22 cellular contexts compared by ENCODE assay signal in the genomic region with DNA sequence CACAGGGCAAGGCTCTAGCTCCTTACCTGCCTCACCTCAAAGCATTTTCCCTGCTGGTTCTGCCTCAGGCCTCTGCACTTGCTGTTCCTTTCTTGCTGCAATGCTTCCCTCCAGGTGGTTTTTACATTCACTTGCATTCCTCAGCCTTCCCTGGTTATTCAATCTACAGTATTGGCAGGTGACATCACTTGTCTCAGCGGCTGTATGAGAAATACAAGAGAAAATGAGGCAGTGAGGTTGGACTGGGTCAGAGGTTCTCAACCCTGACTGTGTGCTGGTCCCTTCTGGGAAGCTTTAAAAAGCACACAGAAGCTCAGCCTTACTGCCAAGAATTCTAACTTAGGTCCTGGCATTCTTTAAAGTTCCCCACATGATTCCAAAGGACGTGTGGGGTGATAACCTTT. TPM values are rescaled to one million over a fixed set of nuclear protein-coding genes. Genes with fewer than 3 reads are reported as not detected.
DNase-seq lines count a peak whose midpoint lies in the region; ATAC-seq and TF ChIP-seq lines count a peak whose summit lies in the region.
"Had no signal": no experiment of that assay in that cellular context is flagged by ENCODE, and none has a peak within 500 bp of the region (broad histone marks: within the 10 kb centered on the region; RNA-seq: fewer than 3 reads in every experiment).

No MANE protein-coding gene starts in this region.

- 50% methylated on average over 2 of the region's 2 CpGs for WGBS in HUES64
- WGBS in liver: 16% methylated on average over 2 of the region's 2 CpGs
- 35 to 50% methylated on average over 2 of the region's 2 CpGs for WGBS in tibial nerve, 2 donors

- no peak overlapping the region for H3K9ac ChIP-seq in HUES64 (ENCODE audit: low read depth, low read length)
- H3K9ac ChIP-seq in liver (ENCODE audit: low read depth in 1 of 2, low read length in 2 of 2): peak overlapping the region in 1 of 2 donors; percentile 39
- H3K9ac ChIP-seq: neural progenitor cell had no signal

- H3K4me3 ChIP-seq in H7 (ENCODE audit: insufficient read depth, low read depth, low read length) (no peak overlapping the region), HUES64 (ENCODE audit: low read length) (no peak overlapping the region), epithelial cell of proximal tubule (ENCODE audit: low read depth, low read length) (no peak overlapping the region), liver (ENCODE audit: low read depth in 1 of 3, low read length in 3 of 3) (no peak overlapping the region), tibial nerve (no peak overlapping the region)
- H3K4me3 ChIP-seq: neural progenitor cell, PC-9, prostate gland, SJSA1, transverse colon had no signal

- H3K27ac ChIP-seq in HUES64 (ENCODE audit: low read depth, low read length) (peak overlapping the region; percentile 38; the same call in 1 of the 2 replicates), liver (ENCODE audit: low read depth in 1 of 2, low read length in 2 of 2) (peak overlapping the region in 1 of 2 donors; percentile 9), tibial nerve (no peak overlapping the region)
- H3K27ac ChIP-seq: neural progenitor cell, PC-9, prostate gland, SJSA1, transverse colon had no signal

- TF ChIP-seq POLR2A in tibial nerve (IDR thresholded peaks at IDR 0.05): no peak

- no peak for TF ChIP-seq EP300 in tibial nerve (IDR thresholded peaks at IDR 0.05)

- TF ChIP-seq CTCF in epithelial cell of proximal tubule (conservative IDR thresholded peaks at IDR 0.05; ENCODE audit: low read depth, low read length): no peak
- TF ChIP-seq CTCF in liver (IDR thresholded peaks at IDR 0.05; ENCODE audit: low read depth, low read length, missing input control): no peak
- TF ChIP-seq CTCF in tibial nerve (IDR thresholded peaks at IDR 0.05): no peak

- ATAC-seq in GM19324 (IDR thresholded peaks at IDR 0.05; ENCODE audit: low FRiP score, unreplicated experiment): no peak

- H3K4me1 ChIP-seq in HUES64 (ENCODE audit: insufficient read depth, low read length): peaks cover 28% of the 10 kb centered on the region
- peaks cover 14 to 78% (median 68%) of the 10 kb centered on the region in 4 donors for H3K4me1 ChIP-seq in liver (ENCODE audit: control insufficient read depth in 4 of 4, insufficient read depth in 4 of 4, low read length in 3 of 4)
- H3K4me1 ChIP-seq in tibial nerve: peaks cover 0 to 24% (median 0%) of the 10 kb centered on the region in 4 donors
- H3K4me1 ChIP-seq: prostate gland had no signal

- H3K27me3 ChIP-seq in H7 (ENCODE audit: control insufficient read depth, insufficient read depth, low read length): no peaks in the 10 kb centered on the region
- no peaks in the 10 kb centered on the region for H3K27me3 ChIP-seq in HUES64 (ENCODE audit: insufficient read depth, low read length)
- H3K27me3 ChIP-seq in liver (ENCODE audit: control insufficient read depth in 4 of 4, insufficient read depth in 4 of 4, low read length in 3 of 4): no peaks in the 10 kb centered on the region
- H3K27me3 ChIP-seq in tibial nerve: no peaks in the 10 kb centered on the region
- H3K27me3 ChIP-seq: neural progenitor cell, SJSA1, transverse colon had no signal

- H3K9me3 ChIP-seq in HUES64 (ENCODE audit: insufficient read depth, low read depth, low read length) (no peaks in the 10 kb centered on the region), liver (ENCODE audit: control insufficient read depth in 4 of 4, low read length in 3 of 4) (no peaks in the 10 kb centered on the region), tibial nerve (no peaks in the 10 kb centered on the region)
- H3K9me3 ChIP-seq: prostate gland, SJSA1, transverse colon had no signal

- DNase-seq in H7 (peak; percentile 42), epithelial cell of proximal tubule (ENCODE audit: low read depth) (peak; percentile 62), tibial nerve (ENCODE audit: low spot score in 2 of 2) (no peak)
- DNase-seq in effector CD8-positive, alpha-beta T cell (lab: John Stamatoyannopoulos, UW): no peak
- DNase-seq: activated CD4-positive, CD25-positive, alpha-beta regulatory T cell treated with anti-CD3 and anti-CD28 coated beads, Interleukin-2, amount 50 U/mL, for 72 hours; CD8-positive, alpha-beta memory T cell; DMS79; NCI-H1048; NCI-H1930; small intestine; stimulated activated CD4-positive, alpha-beta T cell treated with anti-CD3 and anti-CD28 coated beads, Interleukin-2, amount 100 ng/mL, for 48 hours; T-helper 9 cell; transverse colon had no signal

- H3K36me3 ChIP-seq in H7 (replicated peaks; ENCODE audit: control insufficient read depth, insufficient read depth, low read length) (no peaks in the 10 kb centered on the region), HUES64 (ENCODE audit: insufficient read depth, low read length) (no peaks in the 10 kb centered on the region), liver (ENCODE audit: control insufficient read depth in 4 of 4, insufficient read depth in 3 of 4, low read depth in 1 of 4, low read length in 3 of 4) (no peaks in the 10 kb centered on the region), tibial nerve (peaks cover 0 to 8% (median 0%) of the 10 kb centered on the region in 3 donors)
- H3K36me3 ChIP-seq: neural progenitor cell, prostate gland had no signal

- peak in 1 of 2 donors; percentile 28 for TF ChIP-seq RAD21 in liver (IDR thresholded peaks at IDR 0.05)

TF ChIP-seq in liver, 16 proteins besides CTCF, POLR2A, EP300 and RAD21 (continues in another document):
- TF ChIP-seq NR2F2 (IDR thresholded peaks at IDR 0.05) (peak; percentile 54), YY1 (IDR thresholded peaks at IDR 0.05) (peak; percentile 23), SP1 (IDR thresholded peaks at IDR 0.05) (peak; percentile 77), JUND (IDR thresholded peaks at IDR 0.05) (peak; percentile 60 to 61), FOXA1 (IDR thresholded peaks at IDR 0.05) (no peak), HNF4A (conservative IDR thresholded peaks at IDR 0.05) (peak; percentile 65 to 77), RXRA (IDR thresholded peaks at IDR 0.05) (peak; percentile 86 to 88)
- TF ChIP-seq, protein P1, sequence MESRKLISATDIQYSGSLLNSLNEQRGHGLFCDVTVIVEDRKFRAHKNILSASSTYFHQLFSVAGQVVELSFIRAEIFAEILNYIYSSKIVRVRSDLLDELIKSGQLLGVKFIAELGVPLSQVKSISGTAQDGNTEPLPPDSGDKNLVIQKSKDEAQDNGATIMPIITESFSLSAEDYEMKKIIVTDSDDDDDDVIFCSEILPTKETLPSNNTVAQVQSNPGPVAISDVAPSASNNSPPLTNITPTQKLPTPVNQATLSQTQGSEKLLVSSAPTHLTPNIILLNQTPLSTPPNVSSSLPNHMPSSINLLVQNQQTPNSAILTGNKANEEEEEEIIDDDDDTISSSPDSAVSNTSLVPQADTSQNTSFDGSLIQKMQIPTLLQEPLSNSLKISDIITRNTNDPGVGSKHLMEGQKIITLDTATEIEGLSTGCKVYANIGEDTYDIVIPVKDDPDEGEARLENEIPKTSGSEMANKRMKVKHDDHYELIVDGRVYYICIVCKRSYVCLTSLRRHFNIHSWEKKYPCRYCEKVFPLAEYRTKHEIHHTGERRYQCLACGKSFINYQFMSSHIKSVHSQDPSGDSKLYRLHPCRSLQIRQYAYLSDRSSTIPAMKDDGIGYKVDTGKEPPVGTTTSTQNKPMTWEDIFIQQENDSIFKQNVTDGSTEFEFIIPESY (IDR thresholded peaks at IDR 0.05): peak; percentile 46
- TF ChIP-seq, protein P2, sequence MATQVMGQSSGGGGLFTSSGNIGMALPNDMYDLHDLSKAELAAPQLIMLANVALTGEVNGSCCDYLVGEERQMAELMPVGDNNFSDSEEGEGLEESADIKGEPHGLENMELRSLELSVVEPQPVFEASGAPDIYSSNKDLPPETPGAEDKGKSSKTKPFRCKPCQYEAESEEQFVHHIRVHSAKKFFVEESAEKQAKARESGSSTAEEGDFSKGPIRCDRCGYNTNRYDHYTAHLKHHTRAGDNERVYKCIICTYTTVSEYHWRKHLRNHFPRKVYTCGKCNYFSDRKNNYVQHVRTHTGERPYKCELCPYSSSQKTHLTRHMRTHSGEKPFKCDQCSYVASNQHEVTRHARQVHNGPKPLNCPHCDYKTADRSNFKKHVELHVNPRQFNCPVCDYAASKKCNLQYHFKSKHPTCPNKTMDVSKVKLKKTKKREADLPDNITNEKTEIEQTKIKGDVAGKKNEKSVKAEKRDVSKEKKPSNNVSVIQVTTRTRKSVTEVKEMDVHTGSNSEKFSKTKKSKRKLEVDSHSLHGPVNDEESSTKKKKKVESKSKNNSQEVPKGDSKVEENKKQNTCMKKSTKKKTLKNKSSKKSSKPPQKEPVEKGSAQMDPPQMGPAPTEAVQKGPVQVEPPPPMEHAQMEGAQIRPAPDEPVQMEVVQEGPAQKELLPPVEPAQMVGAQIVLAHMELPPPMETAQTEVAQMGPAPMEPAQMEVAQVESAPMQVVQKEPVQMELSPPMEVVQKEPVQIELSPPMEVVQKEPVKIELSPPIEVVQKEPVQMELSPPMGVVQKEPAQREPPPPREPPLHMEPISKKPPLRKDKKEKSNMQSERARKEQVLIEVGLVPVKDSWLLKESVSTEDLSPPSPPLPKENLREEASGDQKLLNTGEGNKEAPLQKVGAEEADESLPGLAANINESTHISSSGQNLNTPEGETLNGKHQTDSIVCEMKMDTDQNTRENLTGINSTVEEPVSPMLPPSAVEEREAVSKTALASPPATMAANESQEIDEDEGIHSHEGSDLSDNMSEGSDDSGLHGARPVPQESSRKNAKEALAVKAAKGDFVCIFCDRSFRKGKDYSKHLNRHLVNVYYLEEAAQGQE (IDR thresholded peaks at IDR 0.05): no peak
- TF ChIP-seq, protein P3, sequence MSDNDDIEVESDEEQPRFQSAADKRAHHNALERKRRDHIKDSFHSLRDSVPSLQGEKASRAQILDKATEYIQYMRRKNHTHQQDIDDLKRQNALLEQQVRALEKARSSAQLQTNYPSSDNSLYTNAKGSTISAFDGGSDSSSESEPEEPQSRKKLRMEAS (IDR thresholded peaks at IDR 0.05): peak; percentile 38
- TF ChIP-seq, protein P4, sequence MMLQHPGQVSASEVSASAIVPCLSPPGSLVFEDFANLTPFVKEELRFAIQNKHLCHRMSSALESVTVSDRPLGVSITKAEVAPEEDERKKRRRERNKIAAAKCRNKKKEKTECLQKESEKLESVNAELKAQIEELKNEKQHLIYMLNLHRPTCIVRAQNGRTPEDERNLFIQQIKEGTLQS (IDR thresholded peaks at IDR 0.05): peak; percentile 71

RNA-seq across cellular contexts. Expression of a gene that starts 26.7 kb away (rescaled TPM):
- total RNA-seq in H7 (2014; rRNA removed; shearing (Covaris generic)): 35.8 and 54.8 TPM in 2 replicates
- 7.8 TPM for polyA plus RNA-seq in HUES64 (2013, experiment 1 of 2)
- 8.5 TPM for polyA plus RNA-seq in HUES64 (2013, experiment 2 of 2)
- total RNA-seq in epithelial cell of proximal tubule (38.5 and 44.6 TPM in 2 replicates), liver (100 to 1,000 TPM in 1 of 2 donors, 10 to 100 TPM in 1; 18.2 to 104 TPM), tibial nerve (10 to 100 TPM; 60.5 to 73.7 (median 62.7) TPM)
- 10 to 100 TPM; 12.1 to 22.4 TPM for polyA plus RNA-seq in liver

RNA-seq across cellular contexts. Expression of a gene that starts 32.6 kb away (rescaled TPM):
- total RNA-seq in H7 (2014; rRNA removed; shearing (Covaris generic)): 0.17 TPM in 1 of 2 replicates, not detected in the other
- polyA plus RNA-seq in HUES64 (2013, experiment 1 of 2): not detected
- polyA plus RNA-seq in HUES64 (2013, experiment 2 of 2): not detected
- total RNA-seq in epithelial cell of proximal tubule (not detected in 2 replicates), liver (under 1 TPM in 1 of 2 donors, not detected in 1; under 0.01 TPM), tibial nerve (under 1 TPM in 1 of 4 donors, not detected in 3; 0.84 TPM)
- not detected for polyA plus RNA-seq in liver
- total RNA-seq: lower leg skin, PC-9, SJSA1, transverse colon had no signal
- polyA plus RNA-seq: adipose tissue; CD8-positive, alpha-beta memory T cell; small intestine had no signal

Comparison
In these comparisons a context has a peak if more than half of its experiments do, and no peak if none do; other contexts are left out.
1. DNase-seq: peak in H7 (single experiment) and epithelial cell of proximal tubule (single experiment); none in effector CD8-positive, alpha-beta T cell (single experiment) and tibial nerve (0 of 2).